ENCODE assay signal across 1 cellular context in genomic region chr7:129781128-129781855, GRCh38.
TF ChIP-seq lines count a peak whose summit lies in the region.

No MANE protein-coding gene starts in this region.

TF ChIP-seq in HepG2, 621 proteins besides CTCF, POLR2A, EP300 and RAD21 (continued from another document):
- TF ChIP-seq, protein P1, sequence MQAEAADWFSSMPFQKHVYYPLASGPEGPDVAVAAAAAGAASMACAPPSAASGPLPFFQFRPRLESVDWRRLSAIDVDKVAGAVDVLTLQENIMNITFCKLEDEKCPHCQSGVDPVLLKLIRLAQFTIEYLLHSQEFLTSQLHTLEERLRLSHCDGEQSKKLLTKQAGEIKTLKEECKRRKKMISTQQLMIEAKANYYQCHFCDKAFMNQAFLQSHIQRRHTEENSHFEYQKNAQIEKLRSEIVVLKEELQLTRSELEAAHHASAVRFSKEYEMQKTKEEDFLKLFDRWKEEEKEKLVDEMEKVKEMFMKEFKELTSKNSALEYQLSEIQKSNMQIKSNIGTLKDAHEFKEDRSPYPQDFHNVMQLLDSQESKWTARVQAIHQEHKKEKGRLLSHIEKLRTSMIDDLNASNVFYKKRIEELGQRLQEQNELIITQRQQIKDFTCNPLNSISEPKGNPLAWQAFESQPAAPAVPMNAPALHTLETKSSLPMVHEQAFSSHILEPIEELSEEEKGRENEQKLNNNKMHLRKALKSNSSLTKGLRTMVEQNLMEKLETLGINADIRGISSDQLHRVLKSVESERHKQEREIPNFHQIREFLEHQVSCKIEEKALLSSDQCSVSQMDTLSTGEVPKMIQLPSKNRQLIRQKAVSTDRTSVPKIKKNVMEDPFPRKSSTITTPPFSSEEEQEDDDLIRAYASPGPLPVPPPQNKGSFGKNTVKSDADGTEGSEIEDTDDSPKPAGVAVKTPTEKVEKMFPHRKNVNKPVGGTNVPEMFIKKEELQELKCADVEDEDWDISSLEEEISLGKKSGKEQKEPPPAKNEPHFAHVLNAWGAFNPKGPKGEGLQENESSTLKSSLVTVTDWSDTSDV (CRISPR knock-in tag; IDR thresholded peaks at IDR 0.05), result no peak
- 0 out of 2 replicates have a peak, but pooled peaks have one; percentile 5 for TF ChIP-seq ZNF563 (CRISPR knock-in tag; IDR thresholded peaks at IDR 0.05)
- TF ChIP-seq HES4 (CRISPR knock-in tag; IDR thresholded peaks at IDR 0.05; ENCODE audit: borderline replicate concordance), result no peak
- no peak for TF ChIP-seq ZFP1 (CRISPR knock-in tag; IDR thresholded peaks at IDR 0.05)
